Comparison of ENCODE assay signal across 1 cellular context in the genomic region with DNA sequence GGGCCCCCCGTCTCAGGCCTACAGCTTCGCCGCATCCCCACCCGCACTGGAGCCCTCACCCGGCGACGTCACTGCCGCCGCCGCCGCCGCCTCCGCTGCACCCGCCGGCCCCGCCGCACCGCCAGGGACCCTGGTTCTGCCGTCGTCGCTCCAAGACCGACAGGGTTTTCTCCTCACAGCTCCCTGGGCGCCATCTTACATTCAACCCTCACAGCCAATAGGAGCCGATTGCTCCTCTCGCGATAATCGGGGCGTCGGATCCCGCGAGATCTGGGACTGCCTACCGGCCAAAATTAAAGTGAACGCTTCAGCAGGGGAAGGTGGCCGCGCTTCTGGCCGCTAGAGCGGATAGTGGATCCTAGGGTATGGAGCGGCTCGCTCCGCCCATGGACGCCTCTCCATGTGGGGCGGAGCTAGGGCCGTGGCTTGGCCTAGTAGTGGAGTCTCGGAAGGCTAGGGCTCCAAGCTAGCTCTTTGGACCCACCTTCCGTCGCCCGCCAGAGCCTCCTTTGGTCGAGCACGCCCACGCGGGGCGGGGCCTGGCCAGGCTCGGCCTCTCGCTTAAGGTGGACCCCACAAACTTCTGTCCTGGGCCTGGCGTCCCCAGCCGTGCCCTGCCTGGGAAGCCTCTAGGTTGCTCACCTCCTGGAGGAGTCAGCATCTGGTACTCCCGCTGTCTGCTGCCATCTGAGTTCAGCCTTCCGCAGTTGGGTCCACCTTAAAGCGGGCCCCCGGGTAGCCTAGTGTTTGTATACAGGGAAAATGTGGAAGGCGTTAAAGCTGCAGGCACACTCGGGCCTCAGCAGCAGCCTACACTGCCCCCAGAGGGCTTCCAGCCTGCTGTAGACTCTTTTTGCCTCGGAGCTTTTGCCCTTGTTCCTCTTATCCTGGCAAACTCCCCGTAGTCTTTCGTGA.
TF ChIP-seq lines count a peak whose summit lies in the region.

A gene with protein sequence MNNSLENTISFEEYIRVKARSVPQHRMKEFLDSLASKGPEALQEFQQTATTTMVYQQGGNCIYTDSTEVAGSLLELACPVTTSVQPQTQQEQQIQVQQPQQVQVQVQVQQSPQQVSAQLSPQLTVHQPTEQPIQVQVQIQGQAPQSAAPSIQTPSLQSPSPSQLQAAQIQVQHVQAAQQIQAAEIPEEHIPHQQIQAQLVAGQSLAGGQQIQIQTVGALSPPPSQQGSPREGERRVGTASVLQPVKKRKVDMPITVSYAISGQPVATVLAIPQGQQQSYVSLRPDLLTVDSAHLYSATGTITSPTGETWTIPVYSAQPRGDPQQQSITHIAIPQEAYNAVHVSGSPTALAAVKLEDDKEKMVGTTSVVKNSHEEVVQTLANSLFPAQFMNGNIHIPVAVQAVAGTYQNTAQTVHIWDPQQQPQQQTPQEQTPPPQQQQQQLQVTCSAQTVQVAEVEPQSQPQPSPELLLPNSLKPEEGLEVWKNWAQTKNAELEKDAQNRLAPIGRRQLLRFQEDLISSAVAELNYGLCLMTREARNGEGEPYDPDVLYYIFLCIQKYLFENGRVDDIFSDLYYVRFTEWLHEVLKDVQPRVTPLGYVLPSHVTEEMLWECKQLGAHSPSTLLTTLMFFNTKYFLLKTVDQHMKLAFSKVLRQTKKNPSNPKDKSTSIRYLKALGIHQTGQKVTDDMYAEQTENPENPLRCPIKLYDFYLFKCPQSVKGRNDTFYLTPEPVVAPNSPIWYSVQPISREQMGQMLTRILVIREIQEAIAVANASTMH (minus strand): TSS at position 219 of the 915 bp plus-strand sequence. CDS start 17,054 bp downstream, outside the sequence.

TF ChIP-seq in HEK293, 187 proteins besides CTCF, POLR2A, EP300 and RAD21 (continued from another document):
- TF ChIP-seq ZNF354C (tag by site-specific recombination; IDR thresholded peaks at IDR 0.05; ENCODE audit: borderline replicate concordance, low read depth) (no peak), GLIS2 (tag by site-specific recombination; IDR thresholded peaks at IDR 0.05) (peak; percentile 66), ZNF302 (tag by site-specific recombination; IDR thresholded peaks at IDR 0.05; ENCODE audit: low read depth) (no peak), ZBTB8A (tag by site-specific recombination; IDR thresholded peaks at IDR 0.05) (peak; percentile 93), ZNF140 (tag by site-specific recombination; IDR thresholded peaks at IDR 0.05) (no peak), ZNF561 (tag by site-specific recombination; IDR thresholded peaks at IDR 0.05; ENCODE audit: borderline replicate concordance) (peak; percentile 91), SETDB1 (IDR thresholded peaks at IDR 0.05; ENCODE audit: insufficient read length, low read length) (no peak), GLI4 (tag by site-specific recombination; IDR thresholded peaks at IDR 0.05) (no peak), BCL11B (tag by site-specific recombination; IDR thresholded peaks at IDR 0.05; ENCODE audit: low read depth) (no peak), ZNF777 (tag by site-specific recombination; IDR thresholded peaks at IDR 0.05; ENCODE audit: borderline replicate concordance) (no peak), ZNF501 (tag by site-specific recombination; IDR thresholded peaks at IDR 0.05) (peak; percentile 54; the same call in 1 of the 2 replicates), ZNF580 (tag by site-specific recombination; IDR thresholded peaks at IDR 0.05) (no peak), ZNF776 (tag by site-specific recombination; IDR thresholded peaks at IDR 0.05; ENCODE audit: borderline replicate concordance) (no peak), MZF1 (tag by site-specific recombination; IDR thresholded peaks at IDR 0.05; ENCODE audit: borderline replicate concordance) (no peak), ZNF433 (tag by site-specific recombination; IDR thresholded peaks at IDR 0.05; ENCODE audit: low read depth) (no peak), ZNF148 (tag by site-specific recombination; IDR thresholded peaks at IDR 0.05; ENCODE audit: borderline replicate concordance) (no peak), ZNF629 (tag by site-specific recombination; IDR thresholded peaks at IDR 0.05) (no peak), SCRT2 (tag by site-specific recombination; IDR thresholded peaks at IDR 0.05) (no peak), ZNF280C (tag by site-specific recombination; IDR thresholded peaks at IDR 0.05) (no peak), PRDM1 (tag by site-specific recombination; IDR thresholded peaks at IDR 0.05) (no peak), ZNF174 (tag by site-specific recombination; IDR thresholded peaks at IDR 0.05) (no peak), REPIN1 (tag by site-specific recombination; IDR thresholded peaks at IDR 0.05; ENCODE audit: low read depth) (no peak), BCL6B (tag by site-specific recombination; IDR thresholded peaks at IDR 0.05) (no peak), SP2 (tag by site-specific recombination; IDR thresholded peaks at IDR 0.05) (peak; percentile 88), ZNF274 (IDR thresholded peaks at IDR 0.05; ENCODE audit: low read length) (no peak), ZNF274 (tag by site-specific recombination; IDR thresholded peaks at IDR 0.05; ENCODE audit: borderline replicate concordance) (no peak), ZNF248 (tag by site-specific recombination; IDR thresholded peaks at IDR 0.05) (no peak), ZNF24 (tag by site-specific recombination; IDR thresholded peaks at IDR 0.05) (0 out of 2 replicates have a peak, but pooled peaks have one; percentile 28), WT1 (tag by site-specific recombination; IDR thresholded peaks at IDR 0.05) (no peak), ZNF16 (tag by site-specific recombination; IDR thresholded peaks at IDR 0.05; ENCODE audit: low read depth) (no peak), ZNF391 (tag by site-specific recombination; IDR thresholded peaks at IDR 0.05; ENCODE audit: borderline replicate concordance, low read depth) (peak; percentile 46; the same call in 1 of the 2 replicates), ZNF558 (tag by site-specific recombination; IDR thresholded peaks at IDR 0.05) (no peak), ZNF184 (tag by site-specific recombination; IDR thresholded peaks at IDR 0.05) (0 out of 2 replicates have a peak, but pooled peaks have one; percentile 36), ZNF544 (tag by site-specific recombination; IDR thresholded peaks at IDR 0.05) (no peak), ZNF830 (tag by site-specific recombination; IDR thresholded peaks at IDR 0.05; ENCODE audit: low read depth) (no peak), ZNF146 (tag by site-specific recombination; IDR thresholded peaks at IDR 0.05) (no peak), ZEB2 (tag by site-specific recombination; IDR thresholded peaks at IDR 0.05) (peak; percentile 30; the same call in 1 of the 2 replicates), ZNF394 (tag by site-specific recombination; IDR thresholded peaks at IDR 0.05; ENCODE audit: borderline replicate concordance) (peak; percentile 57; the same call in 1 of the 2 replicates)
- TF ChIP-seq, protein P1, sequence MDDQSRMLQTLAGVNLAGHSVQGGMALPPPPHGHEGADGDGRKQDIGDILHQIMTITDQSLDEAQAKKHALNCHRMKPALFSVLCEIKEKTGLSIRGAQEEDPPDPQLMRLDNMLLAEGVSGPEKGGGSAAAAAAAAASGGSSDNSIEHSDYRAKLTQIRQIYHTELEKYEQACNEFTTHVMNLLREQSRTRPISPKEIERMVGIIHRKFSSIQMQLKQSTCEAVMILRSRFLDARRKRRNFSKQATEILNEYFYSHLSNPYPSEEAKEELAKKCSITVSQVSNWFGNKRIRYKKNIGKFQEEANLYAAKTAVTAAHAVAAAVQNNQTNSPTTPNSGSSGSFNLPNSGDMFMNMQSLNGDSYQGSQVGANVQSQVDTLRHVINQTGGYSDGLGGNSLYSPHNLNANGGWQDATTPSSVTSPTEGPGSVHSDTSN (CRISPR knock-in tag; IDR thresholded peaks at IDR 0.05) = 0 out of 2 replicates have a peak, but pooled peaks have one; percentile 33
